In genomic region chr11:64204464-64204989, GRCh38 we compare ENCODE assay signal across 1 cellular context.
A peak's percentile ranks its signal among the peaks of the same experiment; 100 is the strongest.
TF ChIP-seq lines count a peak whose summit lies in the region.

No MANE protein-coding gene starts in this region.

TF ChIP-seq in HEK293, 187 proteins besides CTCF, POLR2A, EP300 and RAD21 (continued from another document and continues in another):
- TF ChIP-seq REST (tag by site-specific recombination; IDR thresholded peaks at IDR 0.05) (no peak), BCL11B (tag by site-specific recombination; IDR thresholded peaks at IDR 0.05; ENCODE audit: low read depth) (no peak), ZNF488 (tag by site-specific recombination; IDR thresholded peaks at IDR 0.05) (no peak), ZNF10 (tag by site-specific recombination; IDR thresholded peaks at IDR 0.05) (no peak), ZNF843 (tag by site-specific recombination; IDR thresholded peaks at IDR 0.05) (no peak), ZSCAN30 (tag by site-specific recombination; IDR thresholded peaks at IDR 0.05) (no peak), REPIN1 (tag by site-specific recombination; IDR thresholded peaks at IDR 0.05; ENCODE audit: low read depth) (no peak), ZNF341 (tag by site-specific recombination; IDR thresholded peaks at IDR 0.05; ENCODE audit: low read depth) (peak; percentile 98), ZNF404 (tag by site-specific recombination; IDR thresholded peaks at IDR 0.05) (no peak), OVOL3 (tag by site-specific recombination; IDR thresholded peaks at IDR 0.05) (no peak), TRIM28 (IDR thresholded peaks at IDR 0.05; ENCODE audit: borderline replicate concordance, low read length) (no peak), ZBTB44 (tag by site-specific recombination; IDR thresholded peaks at IDR 0.05) (no peak), SP3 (tag by site-specific recombination; IDR thresholded peaks at IDR 0.05) (no peak), ZNF776 (tag by site-specific recombination; IDR thresholded peaks at IDR 0.05; ENCODE audit: borderline replicate concordance) (no peak), ZNF501 (tag by site-specific recombination; IDR thresholded peaks at IDR 0.05) (no peak), ZNF174 (tag by site-specific recombination; IDR thresholded peaks at IDR 0.05) (no peak), ZNF830 (tag by site-specific recombination; IDR thresholded peaks at IDR 0.05; ENCODE audit: low read depth) (no peak), ZNF513 (tag by site-specific recombination; IDR thresholded peaks at IDR 0.05) (no peak), ZSCAN5A (tag by site-specific recombination; IDR thresholded peaks at IDR 0.05) (no peak), ZNF548 (tag by site-specific recombination; IDR thresholded peaks at IDR 0.05) (no peak), AEBP2 (tag by site-specific recombination; IDR thresholded peaks at IDR 0.05; ENCODE audit: borderline replicate concordance) (no peak), ZBTB7A (tag by site-specific recombination; IDR thresholded peaks at IDR 0.05; ENCODE audit: low read depth) (no peak), ZNF138 (tag by site-specific recombination; IDR thresholded peaks at IDR 0.05; ENCODE audit: borderline replicate concordance) (no peak), ZNF426 (tag by site-specific recombination; IDR thresholded peaks at IDR 0.05) (no peak), PRDM4 (tag by site-specific recombination; IDR thresholded peaks at IDR 0.05) (no peak), ZNF350 (tag by site-specific recombination; IDR thresholded peaks at IDR 0.05) (no peak), ZNF639 (tag by site-specific recombination; IDR thresholded peaks at IDR 0.05) (no peak), ELK4 (IDR thresholded peaks at IDR 0.05; ENCODE audit: borderline replicate concordance, low read depth, low read length) (no peak), ZFP37 (tag by site-specific recombination; IDR thresholded peaks at IDR 0.05) (no peak), ZBTB8A (tag by site-specific recombination; IDR thresholded peaks at IDR 0.05) (peak; percentile 23; the same call in 1 of the 2 replicates), ZNF670 (tag by site-specific recombination; IDR thresholded peaks at IDR 0.05; ENCODE audit: low read depth) (no peak), YY1 (tag by site-specific recombination; IDR thresholded peaks at IDR 0.05) (no peak), ZNF132 (tag by site-specific recombination; IDR thresholded peaks at IDR 0.05; ENCODE audit: borderline replicate concordance) (no peak), ZNF19 (tag by site-specific recombination; IDR thresholded peaks at IDR 0.05; ENCODE audit: low read depth) (no peak), ZBTB6 (tag by site-specific recombination; IDR thresholded peaks at IDR 0.05) (no peak), PATZ1 (tag by site-specific recombination; IDR thresholded peaks at IDR 0.05) (peak; percentile 85), ZNF302 (tag by site-specific recombination; IDR thresholded peaks at IDR 0.05; ENCODE audit: low read depth) (no peak), ZSCAN16 (tag by site-specific recombination; IDR thresholded peaks at IDR 0.05) (no peak), SP2 (tag by site-specific recombination; IDR thresholded peaks at IDR 0.05) (no peak; the same call in 1 of the 2 replicates), ZNF37A (tag by site-specific recombination; IDR thresholded peaks at IDR 0.05) (no peak), ZBTB26 (tag by site-specific recombination; optimal IDR thresholded peaks at IDR 0.05) (no peak)
